In the genomic region with DNA sequence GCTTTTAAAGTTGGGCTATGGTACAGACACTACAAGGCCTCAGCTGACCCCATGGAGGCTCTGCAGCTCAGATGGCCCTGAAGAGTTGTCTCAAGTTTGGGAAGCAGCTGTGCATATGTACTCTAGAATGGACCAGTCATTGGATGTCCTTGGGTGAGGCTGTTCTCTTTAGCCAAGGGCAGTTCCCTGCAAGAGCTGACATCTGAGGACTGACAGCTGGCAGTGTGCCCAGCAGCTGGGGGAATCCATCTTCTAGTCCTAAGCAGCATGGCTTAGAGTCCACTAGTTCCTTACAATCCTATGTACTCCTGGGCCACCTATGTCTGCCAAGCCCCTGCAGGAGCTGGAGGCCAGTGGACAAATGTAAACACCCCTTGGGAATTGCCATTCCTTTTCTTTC, we compare ENCODE assay signal across 17 cellular contexts.
A peak's percentile ranks its signal among the peaks of the same experiment; 100 is the strongest.
DNase-seq lines count a peak whose midpoint lies in the region; TF ChIP-seq lines count a peak whose summit lies in the region.
"Had no signal": no experiment of that assay in that cellular context is flagged by ENCODE, and none has a peak within 500 bp of the region (broad histone marks: within the 10 kb centered on the region; RNA-seq: fewer than 3 reads in every experiment).

No MANE protein-coding gene starts in this region.

- peak; percentile 52 for DNase-seq in NCI-H82 (lab: John Stamatoyannopoulos, UW)
- DNase-seq in NCI-H82 treated with DMSO at 0.1 percent for 48 hours (lab: John Stamatoyannopoulos, UW; ENCODE audit: unreplicated experiment): no peak
- peak; percentile 32 for DNase-seq in NCI-H1105 (lab: John Stamatoyannopoulos, UW)
- DNase-seq in SK-MEL-5 (ENCODE audit: low read depth, low spot score): peak; percentile 40
- peak; percentile 90 for DNase-seq in myocyte (ENCODE audit: low read depth)
- no peak for DNase-seq in G401 (ENCODE audit: low spot score)
- no peak for DNase-seq in GM20000 (ENCODE audit: low spot score)
- DNase-seq in COLO829 (ENCODE audit: low spot score): no peak
- DNase-seq: activated CD8-positive, alpha-beta memory T cell treated with anti-CD3 and anti-CD28 coated beads, Interleukin-2, amount 50 U/mL, for 48 hours; activated effector memory CD4-positive, alpha-beta T cell treated with Interleukin-2 at 50 U/mL for 16 hours; activated naive CD8-positive, alpha-beta T cell treated with anti-CD3 and anti-CD28 coated beads, Interleukin-2, amount 50 U/mL, for 24 hours; DMS79 treated with DMSO at 0.1 percent for 48 hours; NCI-H1436 treated with DMSO at 0.1 percent for 48 hours; NCI-H526; SIG-M5; stimulated activated CD4-positive, alpha-beta T cell treated with anti-CD3 and anti-CD28 coated beads, Interleukin-4, amount 100 ng/mL, for 1 hour; transverse colon had no signal

- TF ChIP-seq CTCF in GM20000 (IDR thresholded peaks at IDR 0.05; ENCODE audit: extremely low read depth, missing control alignments): no peak

- in situ Hi-C loops in SK-MEL-5 (cut with HindIII; ENCODE audit: low pct_unique_long_range_greater_than_20kb, low sequenced_read_pairs) (no loop called here), G401 (cut with HindIII; ENCODE audit: low sequenced_read_pairs) (no loop called here)

Comparison
In these comparisons a context has a peak if more than half of its experiments do, and no peak if none do; other contexts are left out.
1. DNase-seq: peak in NCI-H82 (single experiment), NCI-H1105 (single experiment), SK-MEL-5 (single experiment) and myocyte (single experiment); none in NCI-H82 treated with DMSO at 0.1 percent for 48 hours (single experiment), G401 (single experiment), GM20000 (single experiment) and COLO829 (single experiment).